1 cellular context compared by ENCODE assay signal in genomic region chr4:139764192-139764591, GRCh38.
TF ChIP-seq lines count a peak whose summit lies in the region.

No MANE protein-coding gene starts in this region.

TF ChIP-seq in endothelial cell of umbilical vein, 7 proteins besides CTCF, POLR2A, EP300 and RAD21 (continued from another document):
- TF ChIP-seq MAX (IDR thresholded peaks at IDR 0.05; ENCODE audit: insufficient read depth, insufficient read length) (no peak), MYC (IDR thresholded peaks at IDR 0.05; ENCODE audit: low read depth, low read length) (no peak), JUN (IDR thresholded peaks at IDR 0.05; ENCODE audit: borderline replicate concordance, insufficient read depth, insufficient read length, low read depth) (no peak), POLR2AphosphoS5 (IDR thresholded peaks at IDR 0.05; ENCODE audit: insufficient read depth, low read depth, low read length) (no peak), FOS (IDR thresholded peaks at IDR 0.05; ENCODE audit: borderline replicate concordance, insufficient read depth, low read length) (no peak), EZH2 (IDR thresholded peaks at IDR 0.05; ENCODE audit: borderline replicate concordance, low read depth, low read length, severe bottlenecking) (no peak)
